In genomic region chr12:46208370-46208769, GRCh38 we compare ENCODE assay signal across 12 cellular contexts.
A peak's percentile ranks its signal among the peaks of the same experiment; 100 is the strongest.
DNase-seq lines count a peak whose midpoint lies in the region; TF ChIP-seq lines count a peak whose summit lies in the region.
"Had no signal": no experiment of that assay in that cellular context is flagged by ENCODE, and none has a peak within 500 bp of the region (broad histone marks: within the 10 kb centered on the region; RNA-seq: fewer than 3 reads in every experiment).

No MANE protein-coding gene starts in this region.

- no peaks in the 10 kb centered on the region for H3K27me3 Mint-ChIP-seq in T-helper 2 cell treated with Interferon-gamma antibody and Interleukin-4, amounts not matched to agents 5 μg/mL and 100 μg/mL, for 36 hours (ENCODE audit: low read depth)

- peaks cover 14% of the 10 kb centered on the region for H3K36me3 ChIP-seq in cardiac muscle cell
- H3K36me3 ChIP-seq in transverse colon, result peaks cover 0 to 24% (median 11%) of the 10 kb centered on the region in 4 donors
- H3K36me3 ChIP-seq in adrenal gland (replicated peaks in 1 of 2), result no peaks in the 10 kb centered on the region

- no peak for TF ChIP-seq EP300 in transverse colon (IDR thresholded peaks at IDR 0.05; ENCODE audit: low read depth)

- TF ChIP-seq POLR2A in transverse colon (IDR thresholded peaks at IDR 0.05), result no peak
- no peak for TF ChIP-seq POLR2A in adrenal gland (IDR thresholded peaks at IDR 0.05)

- H3K9me3 Mint-ChIP-seq in T-helper 2 cell treated with Interferon-gamma antibody and Interleukin-4, amounts not matched to agents 5 μg/mL and 100 μg/mL, for 36 hours, result no peaks in the 10 kb centered on the region
- H3K9me3 Mint-ChIP-seq: activated T-cell treated with anti-CD3 and anti-CD28 coated beads, Interleukin-2, amount 50 U/mL, for 4 hours had no signal

- H3K9me3 ChIP-seq in cardiac muscle cell (ENCODE audit: low read depth), result no peaks in the 10 kb centered on the region
- H3K9me3 ChIP-seq in transverse colon, result no peaks in the 10 kb centered on the region
- no peaks in the 10 kb centered on the region for H3K9me3 ChIP-seq in adrenal gland (replicated peaks in 1 of 3)
- H3K9me3 ChIP-seq: mucosa of descending colon, psoas muscle had no signal

- H3K27ac ChIP-seq in cardiac muscle cell (peak overlapping the region; percentile 82), transverse colon (peak overlapping the region; percentile 43 to 68 (median 52)), adrenal gland (no peak overlapping the region)
- H3K27ac ChIP-seq: psoas muscle had no signal

- H3K4me1 Mint-ChIP-seq in T-helper 2 cell treated with Interferon-gamma antibody and Interleukin-4, amounts not matched to agents 5 μg/mL and 100 μg/mL, for 36 hours (ENCODE audit: low read depth), result peaks cover 55% of the 10 kb centered on the region

- H3K27ac Mint-ChIP-seq in T-helper 2 cell treated with Interferon-gamma antibody and Interleukin-4, amounts not matched to agents 5 μg/mL and 100 μg/mL, for 36 hours, result no peak overlapping the region

- intact Hi-C loops in cardiac septum (cut with DNase I) (loop anchor here (5.0 kb wide), 1 partner anchor 59 kb away; the partner anchor contains the start of gene SLC38A1), transverse colon (cut with DNase I; ENCODE audit: low total_unique reads) (loop anchor here (2.0 kb wide), 1 partner anchor 60 kb away; the partner anchor contains the start of gene SLC38A1), adrenal gland (cut with DNase I) (no loop called here)

- no peak for TF ChIP-seq CTCF in cardiac muscle cell (IDR thresholded peaks at IDR 0.05; ENCODE audit: low read depth, low read length)
- TF ChIP-seq CTCF in fibroblast of villous mesenchyme (IDR thresholded peaks at IDR 0.05; ENCODE audit: insufficient read depth, low read depth, low read length), result no peak
- TF ChIP-seq CTCF in transverse colon (IDR thresholded peaks at IDR 0.05), result no peak
- TF ChIP-seq CTCF in adrenal gland (IDR thresholded peaks at IDR 0.05), result no peak

- DNase-seq in cardiac muscle cell (ENCODE audit: low read depth in 1 of 2, low spot score in 1 of 2), result no peak
- DNase-seq in cardiac septum (ENCODE audit: low spot score), result no peak
- DNase-seq in NCI-H69 (lab: John Stamatoyannopoulos, UW), result peak; percentile 49
- DNase-seq in fibroblast of villous mesenchyme (ENCODE audit: low read depth), result peak; percentile 24
- DNase-seq in transverse colon, result no peak
- DNase-seq in T-helper 2 cell treated with Interferon-gamma antibody and Interleukin-4, amounts not matched to agents 5 μg/mL and 100 μg/mL, for 36 hours (ENCODE audit: low spot score), result no peak
- DNase-seq in adrenal gland, result no peak
- DNase-seq in stimulated activated naive CD4-positive, alpha-beta T cell (lab: John Stamatoyannopoulos, UW), result no peak
- DNase-seq: activated T-cell treated with anti-CD3 and anti-CD28 coated beads, Interleukin-2, amount 50 U/mL, for 4 hours; mucosa of descending colon; NCI-H1694; psoas muscle had no signal

- H3K27me3 ChIP-seq in cardiac muscle cell (no peaks in the 10 kb centered on the region), transverse colon (no peaks in the 10 kb centered on the region), adrenal gland (no peaks in the 10 kb centered on the region)

- in situ Hi-C loops in transverse colon (cut with MboI; ENCODE audit: low pct_ligation_motif_present in 1 of 4, low pct_unique_long_range_greater_than_20kb in 1 of 4, low sequenced_read_pairs in 3 of 4), result no loop called here

- H3K4me1 ChIP-seq in cardiac muscle cell (ENCODE audit: low read depth), result peaks cover 59% of the 10 kb centered on the region
- H3K4me1 ChIP-seq in transverse colon, result peaks cover 8 to 32% (median 15%) of the 10 kb centered on the region in 4 donors
- H3K4me1 ChIP-seq in adrenal gland (replicated peaks in 1 of 2), result no peaks in the 10 kb centered on the region

- H3K36me3 Mint-ChIP-seq in T-helper 2 cell treated with Interferon-gamma antibody and Interleukin-4, amounts not matched to agents 5 μg/mL and 100 μg/mL, for 36 hours (ENCODE audit: low read depth), result peaks cover 81% of the 10 kb centered on the region

- H3K4me3 Mint-ChIP-seq in T-helper 2 cell treated with Interferon-gamma antibody and Interleukin-4, amounts not matched to agents 5 μg/mL and 100 μg/mL, for 36 hours, result no peak overlapping the region

- H3K4me3 ChIP-seq in cardiac muscle cell, result no peak overlapping the region
- no peak overlapping the region for H3K4me3 ChIP-seq in fibroblast of villous mesenchyme (ENCODE audit: low read depth, low read length)
- no peak overlapping the region for H3K4me3 ChIP-seq in transverse colon
- H3K4me3 ChIP-seq in adrenal gland, result no peak overlapping the region
- H3K4me3 ChIP-seq: mucosa of descending colon, psoas muscle had no signal

Comparison
In these comparisons a context has a peak if more than half of its experiments do, and no peak if none do; other contexts are left out.
1. DNase-seq: peak in NCI-H69 (single experiment) and fibroblast of villous mesenchyme (single experiment); none in cardiac muscle cell (0 of 2), cardiac septum (single experiment), transverse colon (single experiment), T-helper 2 cell treated with Interferon-gamma antibody and Interleukin-4, amounts not matched to agents 5 μg/mL and 100 μg/mL, for 36 hours (single experiment), adrenal gland (0 of 7) and stimulated activated naive CD4-positive, alpha-beta T cell (0 of 6).
2. H3K27ac ChIP-seq: peak in cardiac muscle cell (single experiment) and transverse colon (4 of 4); none in adrenal gland (0 of 5).
3. intact Hi-C loops: an anchor here in cardiac septum (5.0 kb wide) and transverse colon (2.0 kb wide); none called in adrenal gland.